In genomic region chr3:114449271-114450007, GRCh38 we compare ENCODE assay signal across 8 cellular contexts.
A peak's percentile ranks its signal among the peaks of the same experiment; 100 is the strongest.
DNase-seq lines count a peak whose midpoint lies in the region; ATAC-seq and TF ChIP-seq lines count a peak whose summit lies in the region.

No MANE protein-coding gene starts in this region.

- no peaks in the 10 kb centered on the region for H3K27me3 Mint-ChIP-seq in activated B cell treated with CpG ODN at 0.5 μM for 24 hours

- no peak overlapping the region for H3K27ac ChIP-seq in skeletal muscle tissue (ENCODE audit: low read depth, low read length)
- H3K27ac ChIP-seq in stomach, result peak overlapping the region in 1 of 5 donors; percentile 76

- no peak for TF ChIP-seq CTCF in activated B cell treated with CpG ODN at 0.5 μM for 24 hours (IDR thresholded peaks at IDR 0.05)
- no peak for TF ChIP-seq CTCF in stomach (IDR thresholded peaks at IDR 0.05)

- H3K36me3 ChIP-seq in skeletal muscle tissue (ENCODE audit: control insufficient read depth in 3 of 3, insufficient read depth in 3 of 3, low read length in 3 of 3), result no peaks in the 10 kb centered on the region
- no peaks in the 10 kb centered on the region for H3K36me3 ChIP-seq in stomach
- no peaks in the 10 kb centered on the region for H3K36me3 ChIP-seq in H7 (replicated peaks; ENCODE audit: control insufficient read depth, insufficient read depth, low read length)

- POLR2A ChIA-PET in activated B cell treated with CpG ODN at 0.5 μM for 24 hours (lab: Charles Lee), result interaction anchor here (0.6 to 3.1 kb wide), 14 partner anchors 10 to 1217 kb away, joined by 3 to 21 read pairs (median 4); partner anchors contain the start of genes CCDC191 and QTRT2

- no peaks in the 10 kb centered on the region for H3K27me3 ChIP-seq in skeletal muscle tissue (ENCODE audit: control insufficient read depth in 3 of 3, insufficient read depth in 3 of 3, low read length in 3 of 3)
- H3K27me3 ChIP-seq in stomach, result no peaks in the 10 kb centered on the region
- no peaks in the 10 kb centered on the region for H3K27me3 ChIP-seq in H7 (ENCODE audit: control insufficient read depth, insufficient read depth, low read length)

- peak; percentile 55 for ATAC-seq in GM19035 (IDR thresholded peaks at IDR 0.05; ENCODE audit: unreplicated experiment)
- peak; percentile 38 for ATAC-seq in HG03103 (IDR thresholded peaks at IDR 0.05; ENCODE audit: low read depth, unreplicated experiment)
- no peak for ATAC-seq in activated B cell treated with CpG ODN at 0.5 μM for 24 hours (ENCODE audit: low read depth)
- no peak for ATAC-seq in HG03520 (IDR thresholded peaks at IDR 0.05; ENCODE audit: unreplicated experiment)

- no peak for TF ChIP-seq POLR2A in stomach (IDR thresholded peaks at IDR 0.05)

- intact Hi-C loops in activated B cell treated with CpG ODN at 0.5 μM for 24 hours (cut with micrococcal nuclease) (loop anchor here (2.0 to 5.0 kb wide), 2 partner anchors 15 to 1333 kb away; no protein-coding TSS in a partner anchor), stomach (cut with DNase I; ENCODE audit: low total_unique reads) (no loop called here)

- peak overlapping the region in 2 of 3 donors; percentile 34 to 45 for H3K9ac ChIP-seq in skeletal muscle tissue (ENCODE audit: low read depth in 1 of 3, low read length in 3 of 3)

- peak overlapping the region; percentile 64 for H3K4me3 Mint-ChIP-seq in activated B cell treated with CpG ODN at 0.5 μM for 24 hours

- WGBS in stomach, 5 donors, result 83 to 91% (median 91%) methylated on average over 9 of the region's 9 CpGs

- peak overlapping the region; percentile 78 for H3K27ac Mint-ChIP-seq in activated B cell treated with CpG ODN at 0.5 μM for 24 hours

- H3K9me3 Mint-ChIP-seq in activated B cell treated with CpG ODN at 0.5 μM for 24 hours, result no peaks in the 10 kb centered on the region

- CTCF ChIA-PET in activated B cell treated with CpG ODN at 0.5 μM for 24 hours (lab: Charles Lee), result interaction anchor here (0.9 to 1.4 kb wide), 4 partner anchors 9 to 226 kb away, joined by 3 read pairs; no protein-coding TSS in a partner anchor

- peaks cover 12 to 40% (median 22%) of the 10 kb centered on the region in 3 donors for H3K4me1 ChIP-seq in skeletal muscle tissue (ENCODE audit: control insufficient read depth in 3 of 3, insufficient read depth in 3 of 3, low read length in 3 of 3)
- peaks cover 7 to 61% (median 32%) of the 10 kb centered on the region in 4 donors for H3K4me1 ChIP-seq in stomach

- peaks cover 68% of the 10 kb centered on the region for H3K4me1 Mint-ChIP-seq in activated B cell treated with CpG ODN at 0.5 μM for 24 hours

- H3K36me3 Mint-ChIP-seq in activated B cell treated with CpG ODN at 0.5 μM for 24 hours (ENCODE audit: low read depth), result peaks cover 6% of the 10 kb centered on the region

- no peak for TF ChIP-seq EP300 in stomach (IDR thresholded peaks at IDR 0.05)

- H3K4me3 ChIP-seq in skeletal muscle tissue (ENCODE audit: low read length in 3 of 3) (peak overlapping the region in 1 of 3 donors; percentile 40), stomach (no peak overlapping the region), H7 (ENCODE audit: insufficient read depth, low read depth, low read length) (no peak overlapping the region)

- no peaks in the 10 kb centered on the region for H3K9me3 ChIP-seq in skeletal muscle tissue (ENCODE audit: control insufficient read depth in 3 of 3, low read length in 3 of 3)
- H3K9me3 ChIP-seq in stomach, result no peaks in the 10 kb centered on the region

- DNase-seq in activated B cell treated with CpG ODN at 0.5 μM for 24 hours (no peak), stomach (no peak), NCI-H82 treated with DMSO at 0.1 percent for 48 hours (lab: John Stamatoyannopoulos, UW; ENCODE audit: unreplicated experiment) (no peak), H7 (no peak)

Comparison
In these comparisons a context has a peak if more than half of its experiments do, and no peak if none do; other contexts are left out.
1. ATAC-seq: peak in GM19035 (single experiment) and HG03103 (single experiment); none in activated B cell treated with CpG ODN at 0.5 μM for 24 hours (single experiment) and HG03520 (single experiment).